Comparison of ENCODE assay signal across 31 cellular contexts in the genomic region with DNA sequence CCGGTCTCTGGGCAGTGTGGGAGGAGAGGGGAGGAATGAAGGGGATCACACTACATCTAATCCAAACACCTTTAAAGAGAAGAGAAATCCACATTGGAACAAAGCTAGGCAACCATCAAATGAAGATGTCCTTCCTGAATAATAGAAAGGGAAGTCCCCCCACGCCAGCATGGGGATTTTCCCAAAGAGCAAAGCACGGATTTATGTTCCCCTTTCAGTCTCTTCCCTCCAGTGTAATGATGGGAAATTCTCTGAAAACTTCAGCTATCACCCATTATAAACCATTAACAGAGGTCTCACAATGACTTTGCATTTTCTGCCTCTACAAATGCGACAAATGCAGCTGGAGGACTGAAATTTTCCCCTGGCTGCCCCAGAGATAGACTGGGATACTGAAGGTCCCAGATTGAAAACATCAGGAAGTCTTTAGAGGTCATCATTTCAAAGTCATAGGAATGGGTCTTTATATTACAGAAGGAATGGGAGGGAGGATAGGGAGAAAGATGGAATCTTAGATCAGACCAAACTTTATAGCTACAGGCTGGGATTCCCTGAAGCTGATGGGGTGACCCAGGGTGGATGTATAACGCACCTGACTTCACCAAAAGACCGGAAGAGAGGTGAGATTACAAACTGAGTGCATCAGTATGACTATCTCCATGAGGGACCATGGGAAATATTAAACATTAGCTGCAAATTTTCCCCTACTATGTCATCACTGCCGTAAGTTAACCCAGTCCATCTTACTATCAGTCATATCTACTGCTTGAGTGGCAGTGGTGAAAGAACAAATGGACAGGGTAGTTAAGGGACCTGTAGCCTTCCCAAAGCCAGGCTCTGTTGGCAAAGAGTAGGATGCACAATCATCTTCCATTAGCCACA.
A peak's percentile ranks its signal among the peaks of the same experiment; 100 is the strongest.
DNase-seq lines count a peak whose midpoint lies in the region; ATAC-seq, FAIRE-seq and TF ChIP-seq lines count a peak whose summit lies in the region.
"Had no signal": no experiment of that assay in that cellular context is flagged by ENCODE, and none has a peak within 500 bp of the region (broad histone marks: within the 10 kb centered on the region; RNA-seq: fewer than 3 reads in every experiment).

No MANE protein-coding gene starts in this region.

- H3K4me1 Mint-ChIP-seq in osteocyte (ENCODE audit: unreplicated experiment), result peaks cover 9% of the 10 kb centered on the region
- H3K4me1 Mint-ChIP-seq: activated naive CD8-positive, alpha-beta T cell treated with anti-CD3 and anti-CD28 coated beads, Interleukin-2, amount 10 ng/mL, durations not matched to agents 7 days and 5 days; naive thymus-derived CD4-positive, alpha-beta T cell had no signal

- no peaks in the 10 kb centered on the region for H3K9me3 Mint-ChIP-seq in osteocyte (ENCODE audit: unreplicated experiment)
- H3K9me3 Mint-ChIP-seq: activated CD4-positive, alpha-beta memory T cell treated with anti-CD3 and anti-CD28 coated beads, Interleukin-2, amount 10 ng/mL, durations not matched to agents 7 days and 5 days had no signal

- ATAC-seq in HG02840 (IDR thresholded peaks at IDR 0.05; ENCODE audit: low FRiP score, unreplicated experiment), result peak; percentile 42
- ATAC-seq in HG03520 (IDR thresholded peaks at IDR 0.05; ENCODE audit: unreplicated experiment), result peak; percentile 66
- ATAC-seq: activated CD4-positive, CD25-positive, alpha-beta regulatory T cell treated with anti-CD3 and anti-CD28 coated beads, Interleukin-2, amount 50 U/mL, for 24 hours; gastroesophageal sphincter; naive thymus-derived CD4-positive, alpha-beta T cell had no signal

- DNase-seq in GM12865 (ENCODE audit: low read depth), result peak; percentile 18
- DNase-seq in GM19239 (ENCODE audit: insufficient read length, low spot score), result no peak
- DNase-seq in NCI-H226, result no peak
- no peak for DNase-seq in SHP77 (lab: John Stamatoyannopoulos, UW)
- no peak for DNase-seq in globus pallidus (ENCODE audit: low spot score)
- no peak for DNase-seq in osteocyte (ENCODE audit: extremely low spot score, unreplicated experiment)
- DNase-seq: activated CD4-positive, alpha-beta memory T cell treated with anti-CD3 and anti-CD28 coated beads, Interleukin-2, amount 10 ng/mL, durations not matched to agents 7 days and 5 days; activated effector memory CD4-positive, alpha-beta T cell treated with anti-CD3 and anti-CD28 coated beads, Interleukin-2, amount 50 U/mL, for 16 hours; activated naive CD8-positive, alpha-beta T cell treated with anti-CD3 and anti-CD28 coated beads, Interleukin-2, amount 10 ng/mL, durations not matched to agents 7 days and 5 days; caudate nucleus; hypothalamus; KG1; left ventricle myocardium inferior; MM.1S; naive thymus-derived CD4-positive, alpha-beta T cell; NCI-H1436 treated with DMSO at 0.1 percent for 48 hours; NCI-H2107; NK-92 treated with Interleukin-12 subunit alpha and Interleukin-12 subunit beta, amount 100 ng/mL, for 24 hours; occipital lobe; Peyer's patch; SJCRH30; small intestine; stimulated activated CD4-positive, alpha-beta T cell treated with anti-CD3 and anti-CD28 coated beads, Interleukin-2, amount 100 ng/mL, for 24 hours had no signal

- no peak overlapping the region for H3K4me3 Mint-ChIP-seq in osteocyte (ENCODE audit: unreplicated experiment)
- H3K4me3 Mint-ChIP-seq: activated CD4-positive, alpha-beta memory T cell treated with anti-CD3 and anti-CD28 coated beads, Interleukin-2, amount 10 ng/mL, durations not matched to agents 7 days and 5 days; activated naive CD8-positive, alpha-beta T cell treated with anti-CD3 and anti-CD28 coated beads, Interleukin-2, amount 10 ng/mL, durations not matched to agents 7 days and 5 days; mesothelial cell of epicardium; naive thymus-derived CD4-positive, alpha-beta T cell had no signal

- no peak overlapping the region for H3K27ac Mint-ChIP-seq in osteocyte (ENCODE audit: unreplicated experiment)
- H3K27ac Mint-ChIP-seq: activated CD4-positive, alpha-beta memory T cell treated with anti-CD3 and anti-CD28 coated beads, Interleukin-2, amount 10 ng/mL, durations not matched to agents 7 days and 5 days; activated naive CD8-positive, alpha-beta T cell treated with anti-CD3 and anti-CD28 coated beads, Interleukin-2, amount 10 ng/mL, durations not matched to agents 7 days and 5 days; naive thymus-derived CD4-positive, alpha-beta T cell had no signal

- no peak overlapping the region for H3K4me3 ChIP-seq in GM12865 (ENCODE audit: low read depth, low read length)
- H3K4me3 ChIP-seq: BLaER1 treated with 17β-estradiol and CSF1 and Interleukin-3, amounts not matched to agents 10 nM and 100 nM; gastroesophageal sphincter; left ventricle myocardium inferior; Peyer's patch; SJCRH30 had no signal

- TF ChIP-seq CTCF in GM12865 (IDR thresholded peaks at IDR 0.05; ENCODE audit: insufficient read depth, low read depth, low read length, missing control alignments) (no peak), osteocyte (IDR thresholded peaks at IDR 0.05) (no peak)

- no peaks in the 10 kb centered on the region for H3K36me3 Mint-ChIP-seq in osteocyte (ENCODE audit: unreplicated experiment)
- H3K36me3 Mint-ChIP-seq: activated naive CD8-positive, alpha-beta T cell treated with anti-CD3 and anti-CD28 coated beads, Interleukin-2, amount 10 ng/mL, durations not matched to agents 7 days and 5 days; mesothelial cell of epicardium; naive thymus-derived CD4-positive, alpha-beta T cell had no signal

- FAIRE-seq in GM19239 (lab: Jason Lieb, UNC), result peak; percentile 77
- FAIRE-seq: astrocyte, D721Med, small intestine had no signal

- H3K27me3 Mint-ChIP-seq in osteocyte (ENCODE audit: unreplicated experiment), result peaks cover 2% of the 10 kb centered on the region
- H3K27me3 Mint-ChIP-seq: activated CD4-positive, alpha-beta memory T cell treated with anti-CD3 and anti-CD28 coated beads, Interleukin-2, amount 10 ng/mL, durations not matched to agents 7 days and 5 days; activated naive CD8-positive, alpha-beta T cell treated with anti-CD3 and anti-CD28 coated beads, Interleukin-2, amount 10 ng/mL, durations not matched to agents 7 days and 5 days had no signal
